18 cellular contexts compared by ENCODE assay signal in genomic region chr1:67574221-67574620, GRCh38.
"Had no signal": no experiment of that assay in that cellular context is flagged by ENCODE, and none has a peak within 500 bp of the region (broad histone marks: within the 10 kb centered on the region; RNA-seq: fewer than 3 reads in every experiment).

No MANE protein-coding gene starts in this region.

- H3K27ac ChIP-seq: esophagus muscularis mucosa, gastroesophageal sphincter, left ventricle myocardium inferior, lower lobe of right lung, neural progenitor cell, ovary, right atrium auricular region, sigmoid colon, uterus had no signal

- H3K27me3 Mint-ChIP-seq: natural killer cell treated with Interleukin-12 subunit alpha and Interleukin-12 subunit beta and Interleukin-15 and Interleukin-18, amount 100 ng/mL, for 72 hours; type B pancreatic cell had no signal

- H3K36me3 Mint-ChIP-seq: natural killer cell treated with Interleukin-12 subunit alpha and Interleukin-12 subunit beta and Interleukin-15 and Interleukin-18, amount 100 ng/mL, for 72 hours; neural progenitor cell; type B pancreatic cell had no signal

- H3K9me3 Mint-ChIP-seq: natural killer cell treated with Interleukin-12 subunit alpha and Interleukin-12 subunit beta and Interleukin-15 and Interleukin-18, amount 100 ng/mL, for 72 hours; neural progenitor cell; type B pancreatic cell had no signal

- DNase-seq: effector memory CD4-positive, alpha-beta T cell; glutamatergic neuron; islet precursor cell; left ventricle myocardium inferior; lower lobe of right lung; mesenchymal stem cell; midbrain; nucleus accumbens; ovary; sigmoid colon; stimulated activated naive CD4-positive, alpha-beta T cell treated with Interleukin-2 at 50 U/mL for 16 hours; uterus had no signal

- H3K27ac Mint-ChIP-seq: natural killer cell treated with Interleukin-12 subunit alpha and Interleukin-12 subunit beta and Interleukin-15 and Interleukin-18, amount 100 ng/mL, for 72 hours; neural progenitor cell; type B pancreatic cell had no signal

- H3K4me3 Mint-ChIP-seq: natural killer cell treated with Interleukin-12 subunit alpha and Interleukin-12 subunit beta and Interleukin-15 and Interleukin-18, amount 100 ng/mL, for 72 hours; neural progenitor cell; type B pancreatic cell had no signal

- ATAC-seq: gastroesophageal sphincter; natural killer cell treated with Interleukin-12 subunit alpha and Interleukin-12 subunit beta and Interleukin-15 and Interleukin-18, amount 100 ng/mL, for 72 hours had no signal
